ENCODE assay signal across 1 cellular context in the genomic region with DNA sequence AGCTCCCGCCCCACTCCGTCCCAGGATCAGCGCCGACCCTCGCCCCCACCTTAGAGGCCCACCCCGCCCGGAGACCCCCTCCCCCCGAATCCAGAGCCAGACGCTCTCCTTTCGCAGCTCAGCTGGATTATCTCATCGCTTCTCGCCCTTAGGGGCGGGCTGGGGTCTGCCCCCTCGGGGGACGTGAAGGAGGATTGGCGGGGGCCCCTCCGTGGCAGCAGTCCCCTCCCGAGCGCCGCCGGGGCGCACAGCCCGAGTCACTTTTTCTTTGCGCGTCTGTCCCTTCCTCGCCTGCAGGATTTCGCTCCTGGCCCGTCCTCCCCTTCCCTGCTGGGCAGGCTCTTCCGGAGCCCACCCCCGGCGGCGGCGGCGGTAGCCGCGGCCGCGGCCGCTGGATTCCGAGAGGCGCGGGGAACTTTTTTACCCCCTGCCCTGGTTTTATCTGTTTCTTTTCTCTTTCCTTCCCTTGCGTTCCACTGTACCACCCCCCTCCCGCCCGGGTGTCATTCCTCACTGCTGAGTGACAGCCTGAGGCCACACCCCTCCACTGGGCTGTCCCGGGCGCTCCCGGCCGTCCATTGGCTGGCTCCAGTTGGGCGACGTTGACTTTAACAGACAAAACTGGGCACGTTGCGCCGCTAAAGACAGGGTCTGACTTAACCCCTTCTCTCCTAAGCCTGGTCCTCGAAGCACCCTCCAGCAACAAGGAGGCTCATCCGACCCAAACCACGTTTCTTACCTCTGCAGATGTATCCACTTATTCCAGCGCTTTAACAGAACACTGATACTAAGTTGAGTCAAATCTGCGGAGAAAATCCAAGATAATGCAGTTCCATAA.
TF ChIP-seq lines count a peak whose summit lies in the region.

No MANE protein-coding gene starts in this region.

TF ChIP-seq in HEK293, 187 proteins besides CTCF, POLR2A, EP300 and RAD21 (continued from another document):
- TF ChIP-seq, protein P1, sequence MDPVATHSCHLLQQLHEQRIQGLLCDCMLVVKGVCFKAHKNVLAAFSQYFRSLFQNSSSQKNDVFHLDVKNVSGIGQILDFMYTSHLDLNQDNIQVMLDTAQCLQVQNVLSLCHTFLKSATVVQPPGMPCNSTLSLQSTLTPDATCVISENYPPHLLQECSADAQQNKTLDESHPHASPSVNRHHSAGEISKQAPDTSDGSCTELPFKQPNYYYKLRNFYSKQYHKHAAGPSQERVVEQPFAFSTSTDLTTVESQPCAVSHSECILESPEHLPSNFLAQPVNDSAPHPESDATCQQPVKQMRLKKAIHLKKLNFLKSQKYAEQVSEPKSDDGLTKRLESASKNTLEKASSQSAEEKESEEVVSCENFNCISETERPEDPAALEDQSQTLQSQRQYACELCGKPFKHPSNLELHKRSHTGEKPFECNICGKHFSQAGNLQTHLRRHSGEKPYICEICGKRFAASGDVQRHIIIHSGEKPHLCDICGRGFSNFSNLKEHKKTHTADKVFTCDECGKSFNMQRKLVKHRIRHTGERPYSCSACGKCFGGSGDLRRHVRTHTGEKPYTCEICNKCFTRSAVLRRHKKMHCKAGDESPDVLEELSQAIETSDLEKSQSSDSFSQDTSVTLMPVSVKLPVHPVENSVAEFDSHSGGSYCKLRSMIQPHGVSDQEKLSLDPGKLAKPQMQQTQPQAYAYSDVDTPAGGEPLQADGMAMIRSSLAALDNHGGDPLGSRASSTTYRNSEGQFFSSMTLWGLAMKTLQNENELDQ (tag by site-specific recombination; IDR thresholded peaks at IDR 0.05; ENCODE audit: low read depth), result no peak
- TF ChIP-seq ZNF791 (tag by site-specific recombination; IDR thresholded peaks at IDR 0.05) (no peak), ZNF544 (tag by site-specific recombination; IDR thresholded peaks at IDR 0.05) (no peak), ZEB2 (tag by site-specific recombination; IDR thresholded peaks at IDR 0.05) (peak; percentile 38; the same call in 1 of the 2 replicates), ZNF223 (tag by site-specific recombination; IDR thresholded peaks at IDR 0.05) (no peak), GLI4 (tag by site-specific recombination; IDR thresholded peaks at IDR 0.05) (no peak), ZNF169 (tag by site-specific recombination; IDR thresholded peaks at IDR 0.05) (no peak), ZFP69B (tag by site-specific recombination; IDR thresholded peaks at IDR 0.05) (no peak), ZNF335 (tag by site-specific recombination; conservative IDR thresholded peaks at IDR 0.05) (peak; percentile 90), PRDM4 (tag by site-specific recombination; IDR thresholded peaks at IDR 0.05) (peak; percentile 93), SETDB1 (IDR thresholded peaks at IDR 0.05; ENCODE audit: insufficient read length, low read length) (peak; percentile 93), MZF1 (tag by site-specific recombination; IDR thresholded peaks at IDR 0.05; ENCODE audit: borderline replicate concordance) (no peak), ZNF555 (tag by site-specific recombination; conservative IDR thresholded peaks at IDR 0.05) (no peak), SP3 (tag by site-specific recombination; IDR thresholded peaks at IDR 0.05) (peak; percentile 74), ZNF155 (tag by site-specific recombination; IDR thresholded peaks at IDR 0.05) (no peak), ZNF391 (tag by site-specific recombination; IDR thresholded peaks at IDR 0.05; ENCODE audit: borderline replicate concordance, low read depth) (no peak), KLF10 (tag by site-specific recombination; IDR thresholded peaks at IDR 0.05) (peak; percentile 39; the same call in 1 of the 2 replicates), ZBTB17 (tag by site-specific recombination; IDR thresholded peaks at IDR 0.05) (peak; percentile 57; the same call in 1 of the 2 replicates), ZNF830 (tag by site-specific recombination; IDR thresholded peaks at IDR 0.05; ENCODE audit: low read depth) (no peak), KLF8 (tag by site-specific recombination; IDR thresholded peaks at IDR 0.05) (0 out of 2 replicates have a peak, but pooled peaks have one; percentile 21), ZNF146 (tag by site-specific recombination; IDR thresholded peaks at IDR 0.05) (no peak), RBAK (tag by site-specific recombination; IDR thresholded peaks at IDR 0.05) (no peak), ZFP41 (tag by site-specific recombination; IDR thresholded peaks at IDR 0.05; ENCODE audit: borderline replicate concordance) (no peak), ZBTB6 (tag by site-specific recombination; IDR thresholded peaks at IDR 0.05) (no peak), ZNF266 (tag by site-specific recombination; IDR thresholded peaks at IDR 0.05; ENCODE audit: low read depth) (no peak), ZNF221 (tag by site-specific recombination; IDR thresholded peaks at IDR 0.05; ENCODE audit: borderline replicate concordance) (no peak), ZNF580 (tag by site-specific recombination; IDR thresholded peaks at IDR 0.05) (0 out of 2 replicates have a peak, but pooled peaks have one; percentile 12), PRDM1 (tag by site-specific recombination; IDR thresholded peaks at IDR 0.05) (no peak), OVOL3 (tag by site-specific recombination; IDR thresholded peaks at IDR 0.05) (no peak), ZNF624 (tag by site-specific recombination; IDR thresholded peaks at IDR 0.05) (no peak), TRIM28 (IDR thresholded peaks at IDR 0.05; ENCODE audit: borderline replicate concordance, low read length) (peak; percentile 55; the same call in 1 of the 2 replicates), ZNF654 (tag by site-specific recombination; IDR thresholded peaks at IDR 0.05; ENCODE audit: low read depth) (no peak), ZNF549 (tag by site-specific recombination; IDR thresholded peaks at IDR 0.05) (no peak), ZNF248 (tag by site-specific recombination; IDR thresholded peaks at IDR 0.05) (no peak), GLIS1 (tag by site-specific recombination; IDR thresholded peaks at IDR 0.05) (peak; percentile 66; the same call in 1 of the 2 replicates), GLIS2 (tag by site-specific recombination; IDR thresholded peaks at IDR 0.05) (peak; percentile 88), ZNF112 (tag by site-specific recombination; IDR thresholded peaks at IDR 0.05) (no peak), ZNF768 (tag by site-specific recombination; IDR thresholded peaks at IDR 0.05) (no peak), ZBTB7A (tag by site-specific recombination; IDR thresholded peaks at IDR 0.05; ENCODE audit: low read depth) (no peak), ZNF280C (tag by site-specific recombination; IDR thresholded peaks at IDR 0.05) (no peak), PRDM10 (tag by site-specific recombination; IDR thresholded peaks at IDR 0.05) (peak; percentile 97), SALL2 (tag by site-specific recombination; IDR thresholded peaks at IDR 0.05; ENCODE audit: borderline replicate concordance) (no peak), ZNF214 (tag by site-specific recombination; IDR thresholded peaks at IDR 0.05; ENCODE audit: borderline replicate concordance) (no peak), ZBTB1 (tag by site-specific recombination; IDR thresholded peaks at IDR 0.05) (no peak)
- TF ChIP-seq, protein P2, sequence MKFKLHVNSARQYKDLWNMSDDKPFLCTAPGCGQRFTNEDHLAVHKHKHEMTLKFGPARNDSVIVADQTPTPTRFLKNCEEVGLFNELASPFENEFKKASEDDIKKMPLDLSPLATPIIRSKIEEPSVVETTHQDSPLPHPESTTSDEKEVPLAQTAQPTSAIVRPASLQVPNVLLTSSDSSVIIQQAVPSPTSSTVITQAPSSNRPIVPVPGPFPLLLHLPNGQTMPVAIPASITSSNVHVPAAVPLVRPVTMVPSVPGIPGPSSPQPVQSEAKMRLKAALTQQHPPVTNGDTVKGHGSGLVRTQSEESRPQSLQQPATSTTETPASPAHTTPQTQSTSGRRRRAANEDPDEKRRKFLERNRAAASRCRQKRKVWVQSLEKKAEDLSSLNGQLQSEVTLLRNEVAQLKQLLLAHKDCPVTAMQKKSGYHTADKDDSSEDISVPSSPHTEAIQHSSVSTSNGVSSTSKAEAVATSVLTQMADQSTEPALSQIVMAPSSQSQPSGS (tag by site-specific recombination; IDR thresholded peaks at IDR 0.05; ENCODE audit: low read depth), result no peak
- TF ChIP-seq, protein P3, sequence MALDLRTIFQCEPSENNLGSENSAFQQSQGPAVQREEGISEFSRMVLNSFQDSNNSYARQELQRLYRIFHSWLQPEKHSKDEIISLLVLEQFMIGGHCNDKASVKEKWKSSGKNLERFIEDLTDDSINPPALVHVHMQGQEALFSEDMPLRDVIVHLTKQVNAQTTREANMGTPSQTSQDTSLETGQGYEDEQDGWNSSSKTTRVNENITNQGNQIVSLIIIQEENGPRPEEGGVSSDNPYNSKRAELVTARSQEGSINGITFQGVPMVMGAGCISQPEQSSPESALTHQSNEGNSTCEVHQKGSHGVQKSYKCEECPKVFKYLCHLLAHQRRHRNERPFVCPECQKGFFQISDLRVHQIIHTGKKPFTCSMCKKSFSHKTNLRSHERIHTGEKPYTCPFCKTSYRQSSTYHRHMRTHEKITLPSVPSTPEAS (tag by site-specific recombination; IDR thresholded peaks at IDR 0.05), result no peak
- TF ChIP-seq, protein P4, sequence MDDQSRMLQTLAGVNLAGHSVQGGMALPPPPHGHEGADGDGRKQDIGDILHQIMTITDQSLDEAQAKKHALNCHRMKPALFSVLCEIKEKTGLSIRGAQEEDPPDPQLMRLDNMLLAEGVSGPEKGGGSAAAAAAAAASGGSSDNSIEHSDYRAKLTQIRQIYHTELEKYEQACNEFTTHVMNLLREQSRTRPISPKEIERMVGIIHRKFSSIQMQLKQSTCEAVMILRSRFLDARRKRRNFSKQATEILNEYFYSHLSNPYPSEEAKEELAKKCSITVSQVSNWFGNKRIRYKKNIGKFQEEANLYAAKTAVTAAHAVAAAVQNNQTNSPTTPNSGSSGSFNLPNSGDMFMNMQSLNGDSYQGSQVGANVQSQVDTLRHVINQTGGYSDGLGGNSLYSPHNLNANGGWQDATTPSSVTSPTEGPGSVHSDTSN (CRISPR knock-in tag; IDR thresholded peaks at IDR 0.05), result 0 out of 2 replicates have a peak, but pooled peaks have one; percentile 35
